Comparison of ENCODE assay signal across 8 cellular contexts in genomic region chr1:89633745-89634625, GRCh38. TPM values are rescaled to one million over a fixed set of nuclear protein-coding genes. Genes with fewer than 3 reads are reported as not detected.
A peak's percentile ranks its signal among the peaks of the same experiment; 100 is the strongest.
DNase-seq lines count a peak whose midpoint lies in the region; ATAC-seq and TF ChIP-seq lines count a peak whose summit lies in the region.

No MANE protein-coding gene starts in this region.

- H3K27me3 ChIP-seq in iPS-15b (ENCODE audit: control insufficient read depth, insufficient read depth, low read length), result peaks cover 46% of the 10 kb centered on the region
- peaks cover 0 to 2% (median 0%) of the 10 kb centered on the region in 3 donors for H3K27me3 ChIP-seq in skeletal muscle tissue (ENCODE audit: control insufficient read depth in 3 of 3, insufficient read depth in 3 of 3, low read length in 3 of 3)

- DNase-seq in AG10803 (ENCODE audit: low read depth) (peak; percentile 31), NCI-H2227 (lab: John Stamatoyannopoulos, UW; ENCODE audit: unreplicated experiment) (peak; percentile 39), amniotic epithelial cell (ENCODE audit: low read depth) (peak; percentile 46), middle frontal gyrus (ENCODE audit: extremely low spot score, low spot score) (no peak)

- peak overlapping the region; percentile 50 for H3K9ac ChIP-seq in iPS-15b (ENCODE audit: low read depth, low read length)
- peak overlapping the region; percentile 71 to 87 (median 81) for H3K9ac ChIP-seq in skeletal muscle tissue (ENCODE audit: low read depth in 1 of 3, low read length in 3 of 3)

- peak overlapping the region; percentile 86 for H3K4me3 ChIP-seq in AG10803 (ENCODE audit: low read length)
- H3K4me3 ChIP-seq in iPS-15b (ENCODE audit: low read depth, low read length), result peak overlapping the region; percentile 82
- H3K4me3 ChIP-seq in skeletal muscle tissue (ENCODE audit: low read length in 3 of 3), result peak overlapping the region; percentile 78 to 90 (median 82)

- ATAC-seq in GM19372 (IDR thresholded peaks at IDR 0.05; ENCODE audit: low read depth, unreplicated experiment) (peak; percentile 4), HG03521 (IDR thresholded peaks at IDR 0.05; ENCODE audit: unreplicated experiment) (no peak)

- H3K36me3 ChIP-seq in iPS-15b (ENCODE audit: control insufficient read depth, insufficient read depth, low read length) (no peaks in the 10 kb centered on the region), skeletal muscle tissue (ENCODE audit: control insufficient read depth in 3 of 3, insufficient read depth in 3 of 3, low read length in 3 of 3) (no peaks in the 10 kb centered on the region)

- H3K4me1 ChIP-seq in iPS-15b (ENCODE audit: control insufficient read depth, insufficient read depth, low read length) (peaks cover 9% of the 10 kb centered on the region), skeletal muscle tissue (ENCODE audit: control insufficient read depth in 3 of 3, insufficient read depth in 3 of 3, low read length in 3 of 3) (peaks cover 6 to 21% (median 14%) of the 10 kb centered on the region in 3 donors)

- H3K27ac ChIP-seq in skeletal muscle tissue (ENCODE audit: low read depth, low read length), result peak overlapping the region; percentile 68

- no peak for TF ChIP-seq CTCF in AG10803 (conservative IDR thresholded peaks at IDR 0.05; ENCODE audit: low read length)

- H3K9me3 ChIP-seq in iPS-15b (ENCODE audit: control insufficient read depth, insufficient read depth, low read length) (no peaks in the 10 kb centered on the region), skeletal muscle tissue (ENCODE audit: control insufficient read depth in 3 of 3, low read length in 3 of 3) (no peaks in the 10 kb centered on the region)

RNA-seq across cellular contexts. Expression of gene LRRC8C, which starts 1.1 kb away (rescaled TPM):
- total RNA-seq in skeletal muscle tissue, result 6.3 TPM
